8 cellular contexts compared by ENCODE assay signal in the genomic region with DNA sequence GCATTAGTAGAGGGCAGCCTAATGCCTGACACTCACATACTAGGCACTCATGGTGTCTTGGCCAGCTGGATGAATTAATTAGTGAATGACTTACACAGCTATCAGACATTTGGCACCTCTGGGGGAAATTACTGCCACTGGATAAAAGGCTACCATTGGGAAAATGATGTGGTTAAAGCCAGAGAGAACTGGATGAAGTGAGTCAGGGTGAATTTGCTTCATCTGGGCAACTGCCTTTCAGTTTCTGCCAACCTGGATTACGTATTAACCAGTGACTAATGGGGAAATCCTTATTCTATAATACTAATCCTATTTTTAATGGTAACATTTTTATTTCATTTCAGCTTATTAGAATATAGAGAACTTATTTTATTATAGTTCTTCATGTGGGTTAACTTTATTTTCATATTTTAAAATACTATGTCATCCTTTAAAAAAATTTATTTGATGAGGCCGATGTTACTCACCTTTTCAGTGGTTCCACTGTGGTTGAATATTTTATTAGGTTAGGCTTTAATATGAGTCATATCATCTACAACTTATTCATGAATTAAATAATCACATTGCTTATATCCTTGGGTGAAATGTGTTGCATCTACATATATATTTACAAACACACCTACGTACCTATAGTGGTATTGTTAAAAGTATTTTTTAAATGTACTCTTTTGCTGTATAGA.
DNase-seq lines count a peak whose midpoint lies in the region; ATAC-seq, FAIRE-seq and TF ChIP-seq lines count a peak whose summit lies in the region.

No MANE protein-coding gene starts in this region.

- ATAC-seq in GM21737 (IDR thresholded peaks at IDR 0.05; ENCODE audit: unreplicated experiment) (peak; percentile 67), PC-3 (peak; percentile 55), HG03280 (IDR thresholded peaks at IDR 0.05; ENCODE audit: unreplicated experiment) (no peak)

- intact Hi-C loops in PC-3 (cut with micrococcal nuclease) (loop anchor here (1.0 to 10.0 kb wide), 6 partner anchors 26 to 564 kb away; partner anchors contain the start of genes MET and TES), kidney (cut with DNase I) (no loop called here)

- peaks cover 85% of the 10 kb centered on the region for H3K4me1 ChIP-seq in PC-3 (ENCODE audit: insufficient read depth, low read length)
- H3K4me1 ChIP-seq in kidney (ENCODE audit: control insufficient read depth in 1 of 2, insufficient read depth in 1 of 2, low read depth in 1 of 2, low read length in 2 of 2) = peaks cover 5 to 19% of the 10 kb centered on the region in 2 donors

- H2AFZ ChIP-seq in PC-3 (ENCODE audit: low read length) = no peak overlapping the region

- no peak for TF ChIP-seq CTCF in BJ (IDR thresholded peaks at IDR 0.05; ENCODE audit: insufficient read depth, low read depth, low read length)
- no peak for TF ChIP-seq CTCF in PC-3 (conservative IDR thresholded peaks at IDR 0.05; ENCODE audit: low read depth, low read length)
- TF ChIP-seq CTCF in kidney (IDR thresholded peaks at IDR 0.05; ENCODE audit: borderline replicate concordance, extremely low read depth, insufficient read depth) = no peak

- DNase-seq in BJ (ENCODE audit: low read depth) (peak; percentile 38), PC-3 (peak; percentile 91), kidney (no peak), HuH-7.5 (ENCODE audit: low spot score) (no peak), retina (no peak), NCI-H187 (lab: John Stamatoyannopoulos, UW) (no peak)

- peak overlapping the region; percentile 99 for H3K27ac ChIP-seq in PC-3 (ENCODE audit: low read length)
- H3K27ac ChIP-seq in kidney (ENCODE audit: low read depth in 2 of 2, low read length in 2 of 2) = peak overlapping the region in 1 of 2 donors; percentile 48

- CTCF ChIA-PET in BJ (lab: Yijun Ruan, JAX) (interaction anchor here (1.0 to 2.0 kb wide), 5 partner anchors 10 to 233 kb away, joined by 3 to 4 read pairs (median 3); no protein-coding TSS in a partner anchor), PC-3 (lab: Charles Lee) (interaction anchor here (0.6 to 1.3 kb wide), 2 partner anchors 89 to 104 kb away, joined by 4 to 5 read pairs; partner anchors contain the start of gene MET)

- peak overlapping the region; percentile 75 for H3K4me2 ChIP-seq in PC-3 (ENCODE audit: low read length)

- H3K27me3 ChIP-seq in BJ (ENCODE audit: control insufficient read depth, insufficient read depth, low read length) (no peaks in the 10 kb centered on the region), PC-3 (ENCODE audit: low read length) (no peaks in the 10 kb centered on the region)

- peak; percentile 94 for FAIRE-seq in kidney (lab: Jason Lieb, UNC)

- H3K9me3 ChIP-seq in PC-3 (ENCODE audit: low read length) = no peaks in the 10 kb centered on the region
- no peaks in the 10 kb centered on the region for H3K9me3 ChIP-seq in kidney (ENCODE audit: control insufficient read depth in 1 of 2, low read length in 2 of 2)

- H3K9ac ChIP-seq in PC-3 (ENCODE audit: low read length) = peak overlapping the region; percentile 81
- H3K9ac ChIP-seq in kidney (ENCODE audit: low read length in 2 of 2) = no peak overlapping the region

- H3K36me3 ChIP-seq in BJ (ENCODE audit: control insufficient read depth, insufficient read depth, low read length) = no peaks in the 10 kb centered on the region
- peaks cover 53% of the 10 kb centered on the region for H3K36me3 ChIP-seq in PC-3 (ENCODE audit: low read depth, low read length)
- peaks cover 6 to 8% of the 10 kb centered on the region in 2 donors for H3K36me3 ChIP-seq in kidney (ENCODE audit: control insufficient read depth in 1 of 2, insufficient read depth in 2 of 2, low read length in 2 of 2)

- H3K9me2 ChIP-seq in PC-3 (replicated peaks; ENCODE audit: low read length) = no peaks in the 10 kb centered on the region

- H3K4me3 ChIP-seq in BJ (ENCODE audit: low read depth, low read length) (no peak overlapping the region), PC-3 (ENCODE audit: low read length) (peak overlapping the region; percentile 53), kidney (ENCODE audit: low read length in 2 of 2) (no peak overlapping the region)

- H4K20me1 ChIP-seq in PC-3 (ENCODE audit: low read length) = no peaks in the 10 kb centered on the region

- peaks cover 30% of the 10 kb centered on the region for H3K79me2 ChIP-seq in PC-3 (ENCODE audit: low read length)

- POLR2A ChIA-PET in BJ (lab: Charles Lee) = no interaction called here
- POLR2A ChIA-PET in PC-3 (lab: Charles Lee; ENCODE audit: unreplicated experiment) = interaction anchor here (0.9 kb wide), 1 partner anchor 50 kb away, joined by 5 read pairs; no protein-coding TSS in a partner anchor

- H3F3A ChIP-seq in PC-3 (ENCODE audit: low read length, unreplicated experiment) = peaks cover 16% of the 10 kb centered on the region

- BruUV-seq in PC-3 (replicated peaks; lab: Mats Ljungman, UMichigan) = no TSS peak

Comparison
In these comparisons a context has a peak if more than half of its experiments do, and no peak if none do; other contexts are left out.
1. DNase-seq: peak in BJ (single experiment) and PC-3 (single experiment); none in kidney (single experiment), HuH-7.5 (single experiment), retina (single experiment) and NCI-H187 (0 of 2).